In the genomic region with DNA sequence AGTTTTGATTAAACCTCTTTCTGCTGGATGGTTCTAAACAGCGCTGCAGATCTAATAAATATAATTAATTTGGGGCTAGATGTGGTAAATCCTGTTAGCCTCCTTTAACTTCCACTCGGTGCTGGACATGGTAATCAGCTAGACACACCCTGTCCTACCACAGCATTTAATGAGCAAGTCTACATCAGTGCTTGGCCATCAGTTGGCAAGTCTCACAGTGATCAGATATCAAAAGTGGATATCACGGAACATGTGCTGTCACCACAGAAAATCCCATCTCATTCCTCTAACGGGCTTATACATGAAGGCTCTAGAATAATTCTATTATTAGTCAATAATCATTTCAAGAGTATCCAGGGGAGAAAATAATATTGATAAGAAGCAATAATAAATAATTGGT, we compare ENCODE assay signal across 31 cellular contexts. TPM values are rescaled to one million over a fixed set of nuclear protein-coding genes. Genes with fewer than 3 reads are reported as not detected.
"Had no signal": no experiment of that assay in that cellular context is flagged by ENCODE, and none has a peak within 500 bp of the region (broad histone marks: within the 10 kb centered on the region; RNA-seq: fewer than 3 reads in every experiment).

No MANE protein-coding gene starts in this region.

- H3K4me1 ChIP-seq: pancreas, prostate gland, upper lobe of right lung had no signal

- FAIRE-seq: keratinocyte, pancreas, small intestine, urothelium cell line had no signal

- H3K4me2 ChIP-seq: hepatocyte had no signal

- ATAC-seq: left colon; left lung; naive thymus-derived CD8-positive, alpha-beta T cell; pancreas; right cardiac atrium; sciatic nerve; stimulated activated effector memory CD8-positive, alpha-beta T cell treated with anti-CD3 and anti-CD28 coated beads, Interleukin-12 subunit alpha, Interleukin-12 subunit beta, amount 100 ng/mL, for 72 hours; upper lobe of right lung had no signal

- H3K4me3 ChIP-seq: hepatocyte, left lung, lung, pancreas, prostate gland, spleen, suprapubic skin, thoracic aorta, tibial artery, upper lobe of right lung had no signal

- H3K36me3 ChIP-seq: left lung, pancreas, prostate gland, spleen, suprapubic skin, thoracic aorta, tibial artery, upper lobe of right lung had no signal

- H3K27me3 ChIP-seq: hepatocyte, left lung, pancreas, spleen, suprapubic skin, tibial artery, upper lobe of right lung had no signal

- H2AFZ ChIP-seq: hepatocyte had no signal

- H3K27ac ChIP-seq: hepatocyte, left lung, pancreas, prostate gland, spleen, suprapubic skin, thoracic aorta, tibial artery, upper lobe of right lung had no signal

- DNase-seq: kidney glomerular epithelial cell; left colon; left lung; mesendoderm; naive thymus-derived CD8-positive, alpha-beta T cell; nucleus accumbens; pancreas; posterior cingulate gyrus; retina; right cardiac atrium; small intestine; spleen; stimulated activated CD4-positive, alpha-beta T cell treated with anti-CD3 and anti-CD28 coated beads, Interleukin-4, amount 100 ng/mL, for 24 hours; stimulated activated naive CD4-positive, alpha-beta T cell; tibial artery; trophoblast cell; upper lobe of right lung had no signal

- H3K9me3 ChIP-seq: left lung, pancreas, prostate gland, spleen, suprapubic skin, thoracic aorta, tibial artery, upper lobe of right lung had no signal

RNA-seq across cellular contexts. Expression of a gene that starts 23.6 kb away (rescaled TPM):
- total RNA-seq: left colon; left lung; liver; lung; mesothelial cell of epicardium; mononuclear cell; naive thymus-derived CD8-positive, alpha-beta T cell; osteoblast; pancreas; prostate gland; right cardiac atrium; sciatic nerve; spleen; subcutaneous adipose tissue; suprapubic skin; thoracic aorta; upper lobe of right lung had no signal
- polyA plus RNA-seq: keratinocyte; liver; naive thymus-derived CD8-positive, alpha-beta T cell; pancreas; right cardiac atrium; spleen had no signal
